8 cellular contexts compared by ENCODE assay signal in genomic region chr6:35489995-35490791, GRCh38. TPM values are rescaled to one million over a fixed set of nuclear protein-coding genes. Genes with fewer than 3 reads are reported as not detected.
A peak's percentile ranks its signal among the peaks of the same experiment; 100 is the strongest.
DNase-seq lines count a peak whose midpoint lies in the region; ATAC-seq, FAIRE-seq and TF ChIP-seq lines count a peak whose summit lies in the region.

No MANE protein-coding gene starts in this region.

- peak; percentile 86 for ATAC-seq in K562

- H3K9me3 ChIP-seq in K562 (replicated peaks; ENCODE audit: control insufficient read depth, insufficient read depth, low read depth, low read length) (no peaks in the 10 kb centered on the region), smooth muscle cell (replicated peaks; ENCODE audit: low read depth) (no peaks in the 10 kb centered on the region)

- no TSS peak for BruUV-seq in K562 (replicated peaks; lab: Mats Ljungman, UMichigan)

- intact Hi-C loops in K562 (cut with micrococcal nuclease), result no loop called here

- no peak for TF ChIP-seq POLR2A in K562 (conservative IDR thresholded peaks at IDR 0.05)

- no peaks in the 10 kb centered on the region for H3K36me3 ChIP-seq in K562 (ENCODE audit: control insufficient read depth, insufficient read depth, low read length)
- no peaks in the 10 kb centered on the region for H3K36me3 ChIP-seq in smooth muscle cell (ENCODE audit: low read depth)

- H3K4me2 ChIP-seq in K562 (ENCODE audit: insufficient read depth, low read length), result peak overlapping the region; percentile 62
- H3K4me2 ChIP-seq in smooth muscle cell, result peak overlapping the region; percentile 99

- H3K4me3 ChIP-seq in HFF-Myc (replicated peaks; ENCODE audit: low read depth, low read length) (peak overlapping the region; percentile 15; the same call in 1 of the 2 replicates), K562 (no peak overlapping the region), smooth muscle cell (peak overlapping the region; percentile 12)

- H4K20me1 ChIP-seq in K562 (replicated peaks; ENCODE audit: control insufficient read depth, insufficient read depth, low read length) (peaks cover 26% of the 10 kb centered on the region; the same call in 1 of the 2 replicates), smooth muscle cell (ENCODE audit: low read depth) (peaks cover 89% of the 10 kb centered on the region)

- TF ChIP-seq RAD21 in K562 (CRISPR knock-in tag; conservative IDR thresholded peaks at IDR 0.05 in 1 of 2, IDR thresholded peaks at IDR 0.05 in 1 of 2), result no peak

- no peaks in the 10 kb centered on the region for H3K27me3 ChIP-seq in K562 (ENCODE audit: control insufficient read depth in 2 of 2, insufficient read depth in 2 of 2, low read length in 2 of 2)
- no peaks in the 10 kb centered on the region for H3K27me3 ChIP-seq in smooth muscle cell (ENCODE audit: low read depth)

- H3K79me2 ChIP-seq in K562 (ENCODE audit: control insufficient read depth, insufficient read depth, low read length) (peaks cover 19% of the 10 kb centered on the region; the same call in 2 of the 3 replicates), smooth muscle cell (ENCODE audit: low read depth) (peaks cover 86% of the 10 kb centered on the region)

- peaks cover 3% of the 10 kb centered on the region for H3K9me1 ChIP-seq in K562 (ENCODE audit: control insufficient read depth, insufficient read depth, low read length)

- H3F3A ChIP-seq in smooth muscle cell (ENCODE audit: low read depth), result peaks cover 23% of the 10 kb centered on the region

- peaks cover 53 to 71% of the 10 kb centered on the region in 2 experiments for H3K4me1 ChIP-seq in K562 (replicated peaks in 1 of 2; ENCODE audit: control insufficient read depth in 2 of 2, insufficient read depth in 2 of 2, low read length in 2 of 2)
- H3K4me1 ChIP-seq in smooth muscle cell (ENCODE audit: low read depth), result peaks cover 92% of the 10 kb centered on the region

- in situ Hi-C loops in K562 (cut with MboI), result no loop called here

- FAIRE-seq in K562 (lab: Jason Lieb, UNC), result no peak

- H3K27ac ChIP-seq in K562 (ENCODE audit: extremely low read depth, low read depth, low read length) (peak overlapping the region; percentile 67), smooth muscle cell (ENCODE audit: low read depth) (peak overlapping the region; percentile 94)

- CTCF ChIA-PET in K562 (lab: Yijun Ruan, JAX; ENCODE audit: low intra/inter-chr PET ratio), result no interaction called here

- 0 out of 2 replicates have a peak, but pooled peaks have one; percentile 13 for TF ChIP-seq EP300 in K562 (IDR thresholded peaks at IDR 0.05; ENCODE audit: low read length)

- POLR2A ChIA-PET in K562 (lab: Yijun Ruan, JAX), result interaction anchor here (0.5 to 5.6 kb wide), 6 partner anchors 11 to 275 kb away, joined by 3 to 52 read pairs (median 4); no protein-coding TSS in a partner anchor

- DNase-seq in HFF-Myc (ENCODE audit: extremely low read depth, low read depth) (no peak), K562 (ENCODE audit: extremely low read depth in 1 of 4, low spot score in 3 of 4) (peak; percentile 83 to 90 (median 87)), iPS-NIHi11 (ENCODE audit: low spot score) (peak; percentile 77), smooth muscle cell (lab: John Stamatoyannopoulos, UW; ENCODE audit: unreplicated experiment) (peak; percentile 53), NCI-H1105 treated with DMSO at 0.1 percent for 48 hours (lab: John Stamatoyannopoulos, UW) (no peak), NCI-H1092 treated with DMSO at 0.1 percent for 48 hours (lab: John Stamatoyannopoulos, UW) (no peak), 8988T (no peak), SKM-1 treated with dmso at 0.1 percent for 144 hours (lab: John Stamatoyannopoulos, UW; ENCODE audit: unreplicated experiment) (no peak)

- 29% methylated on average over 21 of the region's 28 CpGs for WGBS in K562 (ENCODE audit: insufficient coverage, low coverage, missing lambda C conversion rate)
- under 1% methylated on average over 15 of the region's 28 CpGs for WGBS in smooth muscle cell (ENCODE audit: low lambda C conversion rate)

- peak overlapping the region; percentile 27; the same call in 1 of the 2 replicates for H2AFZ ChIP-seq in K562 (ENCODE audit: low read depth, low read length)
- H2AFZ ChIP-seq in smooth muscle cell (ENCODE audit: low read depth), result no peak overlapping the region

- H3K9ac ChIP-seq in K562 (ENCODE audit: insufficient read depth in 1 of 2, low read depth in 2 of 2, low read length in 2 of 2) (peak overlapping the region; percentile 36 to 84; a peak in 3 of 4 replicates), smooth muscle cell (ENCODE audit: low read depth) (peak overlapping the region; percentile 25)

- TF ChIP-seq CTCF in HFF-Myc (IDR thresholded peaks at IDR 0.05; ENCODE audit: low read depth, low read length, missing control alignments), result no peak
- no peak for TF ChIP-seq CTCF in K562 (IDR thresholded peaks at IDR 0.05 in 2 of 3, conservative IDR thresholded peaks at IDR 0.05 in 1 of 3; ENCODE audit: insufficient read depth in 2 of 3, low read depth in 1 of 3, low read length in 3 of 3)
- no peak for TF ChIP-seq CTCF in smooth muscle cell (IDR thresholded peaks at IDR 0.05; ENCODE audit: borderline replicate concordance, insufficient read depth, poor library complexity, severe bottlenecking)

RNA-seq across cellular contexts. Expression of gene TEAD3, which starts 6.7 kb away (rescaled TPM):
- 5.1 and 14.6 TPM in 2 replicates for total RNA-seq in K562 (2011; cell fraction: chromatin; rRNA removed; ENCODE audit: low replicate concordance)
- total RNA-seq in K562 (2011; cell fraction: nucleolus; rRNA removed), result 7.1 and 9.2 TPM in 2 replicates
- 7.1 and 8.4 TPM in 2 replicates for total RNA-seq in K562 (2011; cell fraction: nucleoplasm; rRNA removed)
- total RNA-seq in K562 (2014; rRNA removed) (4.9 and 5.8 TPM in 2 replicates), K562 (2014; rRNA removed; fragmentation: Illumina TruSeq; extraction: Trizol) (2.4 and 3.1 TPM in 2 replicates), K562 (2015; rRNA removed; fragmentation: Illumina TruSeq; extraction: Trizol) (3.0 and 3.3 TPM in 2 replicates), K562 (2021) (12.6 and 13.2 TPM in 2 replicates), smooth muscle cell (22.5 and 29.1 TPM in 2 replicates)
- polyA plus RNA-seq in K562 (2011; rRNA removed) (3.3 and 7.0 TPM in 2 replicates), K562 (2014; fragmentation: Illumina TruSeq; extraction: Trizol) (11.1 and 13.6 TPM in 2 replicates), K562 (2014; fragmentation: Nextera tagmentation; extraction: Ambion mirVana) (under 1 TPM; 0.63 to 0.92 TPM), K562 (2014; rRNA removed) (6.7 and 8.2 TPM in 2 replicates), smooth muscle cell (40.6 and 42.8 TPM in 2 replicates)
- 5.2 and 5.3 TPM in 2 replicates for polyA plus RNA-seq in K562 (2011; cell fraction: cytosol; rRNA removed)
- 13.9 and 18.4 TPM in 2 replicates for polyA plus RNA-seq in K562 (2011; cell fraction: nucleus; rRNA removed)
- polyA plus RNA-seq in K562 (2012), result 7.7 and 10.0 TPM in 2 replicates
- 1.9 TPM in 2 replicates for polyA minus RNA-seq in K562 (2011; rRNA and poly(A)+ RNA removed)
- 1.7 and 4.2 TPM in 2 replicates for polyA minus RNA-seq in K562 (2011; cell fraction: cytosol; rRNA and poly(A)+ RNA removed)
- 2.4 and 3.2 TPM in 2 replicates for polyA minus RNA-seq in K562 (2011; cell fraction: nucleus; rRNA and poly(A)+ RNA removed)

RNA-seq across cellular contexts. Expression of gene RPL10A, which starts 22.0 kb away (rescaled TPM):
- 362 and 601 TPM in 2 replicates for total RNA-seq in K562 (2011; cell fraction: chromatin; rRNA removed; ENCODE audit: low replicate concordance)
- total RNA-seq in K562 (2011; cell fraction: nucleolus; rRNA removed), result 935 and 968 TPM in 2 replicates
- 800 and 1,320 TPM in 2 replicates for total RNA-seq in K562 (2011; cell fraction: nucleoplasm; rRNA removed)
- total RNA-seq in K562 (2014; rRNA removed) (2,223 and 2,318 TPM in 2 replicates), K562 (2014; rRNA removed; fragmentation: Illumina TruSeq; extraction: Trizol) (1,978 and 2,020 TPM in 2 replicates), K562 (2015; rRNA removed; fragmentation: Illumina TruSeq; extraction: Trizol) (1,939 and 1,940 TPM in 2 replicates), K562 (2021) (1,856 and 1,978 TPM in 2 replicates), smooth muscle cell (1,012 and 1,090 TPM in 2 replicates)
- polyA plus RNA-seq in K562 (2011; rRNA removed) (3,124 and 3,130 TPM in 2 replicates), K562 (2014; fragmentation: Illumina TruSeq; extraction: Trizol) (2,585 and 3,193 TPM in 2 replicates), K562 (2014; fragmentation: Nextera tagmentation; extraction: Ambion mirVana) (1,000 to 10,000 TPM; 1,589 to 2,116 TPM), K562 (2014; rRNA removed) (2,844 and 3,237 TPM in 2 replicates), smooth muscle cell (307 and 339 TPM in 2 replicates)
- 2,866 and 3,308 TPM in 2 replicates for polyA plus RNA-seq in K562 (2011; cell fraction: cytosol; rRNA removed)
- polyA plus RNA-seq in K562 (2011; cell fraction: nucleus; rRNA removed), result 2,021 and 2,231 TPM in 2 replicates
- polyA plus RNA-seq in K562 (2012), result 2,102 and 3,298 TPM in 2 replicates
- 1,756 and 1,900 TPM in 2 replicates for polyA minus RNA-seq in K562 (2011; rRNA and poly(A)+ RNA removed)
- polyA minus RNA-seq in K562 (2011; cell fraction: cytosol; rRNA and poly(A)+ RNA removed), result 874 and 913 TPM in 2 replicates
- polyA minus RNA-seq in K562 (2011; cell fraction: nucleus; rRNA and poly(A)+ RNA removed), result 342 and 506 TPM in 2 replicates

RNA-seq across cellular contexts. Expression of gene TULP1, which starts 22.5 kb away (rescaled TPM):
- not detected in 2 replicates for total RNA-seq in K562 (2011; cell fraction: chromatin; rRNA removed; ENCODE audit: low replicate concordance)
- not detected in 2 replicates for total RNA-seq in K562 (2011; cell fraction: nucleolus; rRNA removed)
- not detected in 2 replicates for total RNA-seq in K562 (2011; cell fraction: nucleoplasm; rRNA removed)
- total RNA-seq in K562 (2014; rRNA removed), result 0.16 TPM in 1 of 2 replicates, not detected in the other
- total RNA-seq in K562 (2014; rRNA removed; fragmentation: Illumina TruSeq; extraction: Trizol), result not detected in 2 replicates
- not detected in 2 replicates for total RNA-seq in K562 (2015; rRNA removed; fragmentation: Illumina TruSeq; extraction: Trizol)
- total RNA-seq in K562 (2021), result 0.09 TPM in 2 replicates
- polyA plus RNA-seq in K562 (2011; rRNA removed), result 0.05 TPM in 1 of 2 replicates, not detected in the other
- polyA plus RNA-seq in K562 (2011; cell fraction: cytosol; rRNA removed), result 0.07 TPM in 1 of 2 replicates, not detected in the other
- polyA plus RNA-seq in K562 (2011; cell fraction: nucleus; rRNA removed), result 0.06 and 0.09 TPM in 2 replicates
- 0.06 and 0.17 TPM in 2 replicates for polyA plus RNA-seq in K562 (2012)
- 0.10 TPM in 1 of 2 replicates, not detected in the other for polyA plus RNA-seq in K562 (2014; fragmentation: Illumina TruSeq; extraction: Trizol)
- under 1 TPM in 1 of 2 experiments, not detected in 1; 0.06 TPM for polyA plus RNA-seq in K562 (2014; fragmentation: Nextera tagmentation; extraction: Ambion mirVana)
- 0.17 TPM in 1 of 2 replicates, not detected in the other for polyA plus RNA-seq in K562 (2014; rRNA removed)
- polyA minus RNA-seq in K562 (2011; rRNA and poly(A)+ RNA removed), result not detected in 2 replicates
- not detected in 2 replicates for polyA minus RNA-seq in K562 (2011; cell fraction: cytosol; rRNA and poly(A)+ RNA removed)
- polyA minus RNA-seq in K562 (2011; cell fraction: nucleus; rRNA and poly(A)+ RNA removed), result 0.11 TPM in 1 of 2 replicates, not detected in the other
- 0.31 TPM in 1 of 2 replicates, not detected in the other for total RNA-seq in smooth muscle cell
- 0.26 and 0.78 TPM in 2 replicates for polyA plus RNA-seq in smooth muscle cell

RNA-seq across cellular contexts. Expression of gene FANCE, which starts 38.1 kb away (rescaled TPM):
- 16.1 and 26.5 TPM in 2 replicates for total RNA-seq in K562 (2011; cell fraction: chromatin; rRNA removed; ENCODE audit: low replicate concordance)
- 19.5 and 21.1 TPM in 2 replicates for total RNA-seq in K562 (2011; cell fraction: nucleolus; rRNA removed)
- total RNA-seq in K562 (2011; cell fraction: nucleoplasm; rRNA removed), result 16.1 and 16.4 TPM in 2 replicates
- total RNA-seq in K562 (2014; rRNA removed), result 26.7 and 30.2 TPM in 2 replicates
- 16.1 and 16.8 TPM in 2 replicates for total RNA-seq in K562 (2014; rRNA removed; fragmentation: Illumina TruSeq; extraction: Trizol)
- total RNA-seq in K562 (2015; rRNA removed; fragmentation: Illumina TruSeq; extraction: Trizol), result 14.5 and 14.8 TPM in 2 replicates
- total RNA-seq in K562 (2021), result 23.7 and 26.1 TPM in 2 replicates
- polyA plus RNA-seq in K562 (2011; rRNA removed), result 17.0 and 20.4 TPM in 2 replicates
- polyA plus RNA-seq in K562 (2011; cell fraction: cytosol; rRNA removed), result 19.3 and 22.3 TPM in 2 replicates
- 18.2 and 22.0 TPM in 2 replicates for polyA plus RNA-seq in K562 (2011; cell fraction: nucleus; rRNA removed)
- 13.1 and 18.0 TPM in 2 replicates for polyA plus RNA-seq in K562 (2012)
- polyA plus RNA-seq in K562 (2014; fragmentation: Illumina TruSeq; extraction: Trizol), result 17.3 and 18.3 TPM in 2 replicates
- 1 to 10 TPM; 5.7 to 5.9 TPM for polyA plus RNA-seq in K562 (2014; fragmentation: Nextera tagmentation; extraction: Ambion mirVana)
- 17.2 and 20.4 TPM in 2 replicates for polyA plus RNA-seq in K562 (2014; rRNA removed)
- 14.5 and 16.4 TPM in 2 replicates for polyA minus RNA-seq in K562 (2011; rRNA and poly(A)+ RNA removed)
- polyA minus RNA-seq in K562 (2011; cell fraction: cytosol; rRNA and poly(A)+ RNA removed), result 12.4 and 15.0 TPM in 2 replicates
- 4.8 and 6.6 TPM in 2 replicates for polyA minus RNA-seq in K562 (2011; cell fraction: nucleus; rRNA and poly(A)+ RNA removed)
- total RNA-seq in smooth muscle cell, result 2.3 and 3.6 TPM in 2 replicates
- polyA plus RNA-seq in smooth muscle cell, result 5.6 and 7.3 TPM in 2 replicates

Comparison
In these comparisons a context has a peak if more than half of its experiments do, and no peak if none do; other contexts are left out.
1. DNase-seq: peak in K562 (4 of 4), iPS-NIHi11 (single experiment) and smooth muscle cell (single experiment); none in HFF-Myc (single experiment), NCI-H1105 treated with DMSO at 0.1 percent for 48 hours (single experiment), NCI-H1092 treated with DMSO at 0.1 percent for 48 hours (single experiment), 8988T (single experiment) and SKM-1 treated with dmso at 0.1 percent for 144 hours (single experiment).